ENCODE assay signal across 8 cellular contexts in the genomic region with DNA sequence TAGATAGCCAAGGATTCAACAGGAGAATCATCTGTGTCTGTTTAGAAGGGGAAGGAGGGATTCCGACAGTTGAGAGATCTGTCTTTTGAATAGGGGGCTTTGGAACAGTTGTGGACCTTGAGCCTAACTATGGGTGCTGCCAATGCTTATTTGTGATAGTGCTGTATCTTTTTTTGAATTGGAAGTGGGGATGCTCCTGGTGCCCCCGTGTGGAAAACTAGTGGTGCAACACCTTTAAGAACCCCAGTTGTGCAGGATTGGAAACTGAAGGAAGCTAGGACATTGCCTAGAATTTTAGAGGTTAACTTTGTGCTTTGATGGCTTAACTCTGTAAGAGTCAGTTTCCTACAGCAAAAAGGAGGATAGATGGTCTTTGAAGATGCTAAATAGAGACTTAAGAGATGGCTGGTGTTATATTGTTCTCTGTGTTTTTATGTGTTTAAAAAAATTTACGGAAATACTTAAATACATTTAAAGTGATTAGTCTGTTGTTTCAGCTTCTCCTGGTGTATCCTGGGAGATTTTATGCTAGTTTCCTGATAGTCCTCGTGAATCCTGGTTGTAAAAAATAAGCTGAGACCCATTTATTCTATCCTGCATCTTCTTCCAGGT.
DNase-seq lines count a peak whose midpoint lies in the region; ATAC-seq and TF ChIP-seq lines count a peak whose summit lies in the region.

No MANE protein-coding gene starts in this region.

- H3K9me3 ChIP-seq in osteoblast (ENCODE audit: low read depth, low read length), result no peaks in the 10 kb centered on the region

- peaks cover 13% of the 10 kb centered on the region for H4K20me1 ChIP-seq in osteoblast (ENCODE audit: insufficient read depth, low read length)

- H3K27ac ChIP-seq in osteoblast (ENCODE audit: low read depth, low read length), result peak overlapping the region; percentile 51

- no peak overlapping the region for H3K4me3 ChIP-seq in GM12875 (ENCODE audit: low read depth, low read length)
- no peak overlapping the region for H3K4me3 ChIP-seq in osteoblast (ENCODE audit: insufficient read depth, low read length)

- DNase-seq in AG08395 (ENCODE audit: low spot score) (peak; percentile 69), NCI-H446 treated with DMSO at 0.1 percent for 48 hours (lab: John Stamatoyannopoulos, UW) (peak; percentile 18), fibroblast of the conjunctiva (ENCODE audit: low read depth) (peak; percentile 53), osteoblast (ENCODE audit: insufficient read length, low spot score, missing footprints) (peak; percentile 52)
- DNase-seq in activated CD8-positive, alpha-beta memory T cell treated with anti-CD3 and anti-CD28 coated beads, Interleukin-2, amount 50 U/mL, for 4 hours, result peak; percentile 32

- no peaks in the 10 kb centered on the region for H3K27me3 ChIP-seq in osteoblast (ENCODE audit: insufficient read depth, low read length)

- no peak overlapping the region for H2AFZ ChIP-seq in osteoblast (ENCODE audit: low read length)

- H3K79me2 ChIP-seq in osteoblast (ENCODE audit: insufficient read depth, low read length), result peaks cover 72% of the 10 kb centered on the region

- TF ChIP-seq CTCF in GM12875 (IDR thresholded peaks at IDR 0.05; ENCODE audit: borderline replicate concordance, insufficient read depth, low read depth, low read length) (peak; percentile 68), osteoblast (IDR thresholded peaks at IDR 0.05; ENCODE audit: extremely low read depth, low read depth, low read length) (peak; percentile 80)

- H3K36me3 ChIP-seq in osteoblast (ENCODE audit: insufficient read depth, low read length), result peaks cover 45% of the 10 kb centered on the region

- H3K4me2 ChIP-seq in osteoblast (ENCODE audit: insufficient read depth, low read length), result no peak overlapping the region

- peaks cover 42% of the 10 kb centered on the region for H3K4me1 ChIP-seq in osteoblast (ENCODE audit: insufficient read depth, low read length)

- ATAC-seq in GM18909 (IDR thresholded peaks at IDR 0.05; ENCODE audit: poor library complexity, unreplicated experiment) (no peak), GM21825 (IDR thresholded peaks at IDR 0.05; ENCODE audit: unreplicated experiment) (no peak)

Comparison
In these comparisons a context has a peak if more than half of its experiments do, and no peak if none do; other contexts are left out.
1. DNase-seq: peak in every context shown above with its lines; median percentile 69 in AG08395; 53 in fibroblast of the conjunctiva; 52 in osteoblast; 32 in activated CD8-positive, alpha-beta memory T cell treated with anti-CD3 and anti-CD28 coated beads, Interleukin-2, amount 50 U/mL, for 4 hours; 18 in NCI-H446 treated with DMSO at 0.1 percent for 48 hours.